Comparison of ENCODE assay signal across 12 cellular contexts in genomic region chr3:12440927-12441326, GRCh38. TPM values are rescaled to one million over a fixed set of nuclear protein-coding genes. Genes with fewer than 3 reads are reported as not detected.
A peak's percentile ranks its signal among the peaks of the same experiment; 100 is the strongest.
DNase-seq lines count a peak whose midpoint lies in the region; ATAC-seq and TF ChIP-seq lines count a peak whose summit lies in the region.
"Had no signal": no experiment of that assay in that cellular context is flagged by ENCODE, and none has a peak within 500 bp of the region (broad histone marks: within the 10 kb centered on the region; RNA-seq: fewer than 3 reads in every experiment).

No MANE protein-coding gene starts in this region.

- no peak overlapping the region for H3K4me3 ChIP-seq in uterus
- H3K4me3 ChIP-seq: PC-9 had no signal

- H3K27me3 ChIP-seq in uterus: no peaks in the 10 kb centered on the region

- TF ChIP-seq POLR2A in uterus (IDR thresholded peaks at IDR 0.05): no peak

- H3K9me3 ChIP-seq in uterus: no peaks in the 10 kb centered on the region

- no peak for TF ChIP-seq CTCF in uterus (IDR thresholded peaks at IDR 0.05)
- no peak for TF ChIP-seq CTCF in HFFc6 (IDR thresholded peaks at IDR 0.05)

- no peaks in the 10 kb centered on the region for H3K9me3 Mint-ChIP-seq in HFFc6
- H3K9me3 Mint-ChIP-seq: naive B cell had no signal

- no peak overlapping the region for H3K27ac Mint-ChIP-seq in HFFc6
- H3K27ac Mint-ChIP-seq: naive B cell had no signal

- H3K36me3 Mint-ChIP-seq in HFFc6 (ENCODE audit: low read depth): no peaks in the 10 kb centered on the region
- H3K36me3 Mint-ChIP-seq: naive B cell had no signal

- peak; percentile 9 for DNase-seq in NCI-H1092 (lab: John Stamatoyannopoulos, UW)
- DNase-seq in NCI-H1092 treated with DMSO at 0.1 percent for 48 hours (lab: John Stamatoyannopoulos, UW): no peak
- DNase-seq in fibroblast of gingiva (ENCODE audit: low read depth): peak; percentile 75
- DNase-seq in medulla oblongata (ENCODE audit: extremely low spot score): peak; percentile 14
- peak; percentile 38 to 67 for DNase-seq in uterus
- DNase-seq in D341Med (ENCODE audit: low spot score): no peak
- DNase-seq in HFFc6: no peak
- DNase-seq: naive B cell; NCI-H187; PC-9; stimulated activated CD8-positive, alpha-beta memory T cell treated with anti-CD3 and anti-CD28 coated beads, Interleukin-4, amount 100 ng/mL, for 48 hours had no signal

- H3K4me1 Mint-ChIP-seq in HFFc6 (ENCODE audit: low read depth): peaks cover 29% of the 10 kb centered on the region
- H3K4me1 Mint-ChIP-seq: naive B cell had no signal

- no peaks in the 10 kb centered on the region for H3K36me3 ChIP-seq in uterus

- H3K27me3 Mint-ChIP-seq in HFFc6 (ENCODE audit: insufficient read depth): peaks cover 14% of the 10 kb centered on the region

- H3K4me1 ChIP-seq in uterus: peaks cover 0 to 7% of the 10 kb centered on the region in 2 donors

- no peak overlapping the region for H3K4me3 Mint-ChIP-seq in HFFc6
- H3K4me3 Mint-ChIP-seq: naive B cell had no signal

- ATAC-seq in activated CD4-positive, CD25-positive, alpha-beta regulatory T cell treated with anti-CD3 and anti-CD28 coated beads, Interleukin-2, amount 50 U/mL, for 24 hours: no peak

- no peak overlapping the region for H3K27ac ChIP-seq in uterus

- intact Hi-C loops in uterus (cut with DNase I; ENCODE audit: low total_unique reads): no loop called here

RNA-seq across cellular contexts. Expression of gene TSEN2, which starts 43.4 kb away (rescaled TPM):
- total RNA-seq in uterus: 10 to 100 TPM; 10.3 to 37.8 (median 20.4) TPM
- 10 to 100 TPM in 4 of 6 experiments, 1 to 10 TPM in 2; 9.3 to 15.5 (median 10.9) TPM for total RNA-seq in HFFc6 (2021; fragmentation: NEBNext Ultra II Directional; extraction: Animal tissue kit (Norgen Biotek cat#: 25700))

Comparison
In these comparisons a context has a peak if more than half of its experiments do, and no peak if none do; other contexts are left out.
1. DNase-seq: peak in NCI-H1092 (single experiment), fibroblast of gingiva (single experiment), medulla oblongata (single experiment) and uterus (2 of 2); none in NCI-H1092 treated with DMSO at 0.1 percent for 48 hours (single experiment), D341Med (single experiment) and HFFc6 (single experiment).